In the genomic region with DNA sequence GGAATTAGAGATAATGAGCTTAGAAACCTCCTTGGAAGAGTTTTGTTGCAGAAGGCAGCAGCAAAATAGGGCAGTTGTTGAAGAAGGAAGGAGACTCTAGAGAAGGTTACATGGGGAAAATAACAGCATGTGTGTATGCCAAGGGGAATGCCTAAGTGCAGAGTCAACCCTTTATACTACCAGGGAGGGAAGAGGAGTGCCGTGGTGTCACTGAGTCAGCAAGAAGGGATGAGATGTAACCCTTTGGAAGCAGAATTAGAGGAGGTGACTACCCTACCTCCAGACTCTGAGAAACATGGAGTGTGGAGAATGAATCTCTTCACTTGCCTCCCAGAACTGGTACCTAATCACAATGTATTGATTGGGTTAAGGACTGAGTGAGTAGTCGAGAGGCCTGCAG, we compare ENCODE assay signal across 21 cellular contexts. TPM values are rescaled to one million over a fixed set of nuclear protein-coding genes. Genes with fewer than 3 reads are reported as not detected.
DNase-seq lines count a peak whose midpoint lies in the region; TF ChIP-seq lines count a peak whose summit lies in the region.
"Had no signal": no experiment of that assay in that cellular context is flagged by ENCODE, and none has a peak within 500 bp of the region (broad histone marks: within the 10 kb centered on the region; RNA-seq: fewer than 3 reads in every experiment).

No MANE protein-coding gene starts in this region.

- peaks cover 6% of the 10 kb centered on the region for H3K4me1 ChIP-seq in hepatocyte (ENCODE audit: insufficient read depth)

- no peaks in the 10 kb centered on the region for H3K9me2 ChIP-seq in hepatocyte (replicated peaks; ENCODE audit: insufficient read depth)

- no peak overlapping the region for H3K4me2 ChIP-seq in hepatocyte

- no peaks in the 10 kb centered on the region for H3K36me3 ChIP-seq in hepatocyte (replicated peaks; ENCODE audit: insufficient read depth, low read depth)
- H3K36me3 ChIP-seq: transverse colon had no signal

- no peak for TF ChIP-seq CTCF in hepatocyte (IDR thresholded peaks at IDR 0.05; ENCODE audit: poor library complexity)

- WGBS in hepatocyte (ENCODE audit: low lambda C conversion rate, missing lambda C conversion rate), result 66% methylated on average over 2 of the region's 2 CpGs

- no peak overlapping the region for H3K4me3 ChIP-seq in hepatocyte
- H3K4me3 ChIP-seq: transverse colon had no signal

- peak overlapping the region; percentile 86 for H3K27ac ChIP-seq in hepatocyte
- H3K27ac ChIP-seq: 22Rv1 had no signal

- peak; percentile 12 for DNase-seq in NCI-H82 (lab: John Stamatoyannopoulos, UW)
- DNase-seq in NCI-H82 treated with DMSO at 0.1 percent for 48 hours (lab: John Stamatoyannopoulos, UW; ENCODE audit: unreplicated experiment), result no peak
- peak; percentile 2 for DNase-seq in amniotic stem cell (lab: John Stamatoyannopoulos, UW)
- no peak for DNase-seq in hepatocyte (ENCODE audit: low spot score)
- no peak for DNase-seq in NCI-H1417 (lab: John Stamatoyannopoulos, UW)
- DNase-seq in NCI-H774 (lab: John Stamatoyannopoulos, UW), result no peak
- DNase-seq in NCI-H1694 treated with DMSO at 0.1 percent for 48 hours (lab: John Stamatoyannopoulos, UW), result no peak
- DNase-seq in GM19238 (ENCODE audit: insufficient read length, low spot score), result no peak
- DNase-seq: activated CD4-positive, alpha-beta T cell treated with anti-CD3 and anti-CD28 coated beads for 1 hour; activated CD8-positive, alpha-beta memory T cell treated with anti-CD3 and anti-CD28 coated beads, Interleukin-2, amount 50 U/mL, for 48 hours; activated naive CD4-positive, alpha-beta T cell treated with anti-CD3 and anti-CD28 coated beads for 36 hours; CD8-positive, alpha-beta memory T cell; hippocampal formation; left ventricle myocardium superior; natural killer cell; NCI-H1105; NCI-H446 treated with DMSO at 0.1 percent for 48 hours; stimulated activated CD4-positive, alpha-beta T cell treated with anti-CD3 and anti-CD28 coated beads, Interleukin-2, amount 100 ng/mL, for 48 hours; T-helper 17 cell; transverse colon had no signal

- H3K79me2 ChIP-seq in hepatocyte, result no peaks in the 10 kb centered on the region

- no peak overlapping the region for H2AFZ ChIP-seq in hepatocyte

- no peaks in the 10 kb centered on the region for H3K27me3 ChIP-seq in hepatocyte
- H3K27me3 ChIP-seq: transverse colon had no signal

- H4K20me1 ChIP-seq in hepatocyte (ENCODE audit: insufficient read depth, poor library complexity, severe bottlenecking), result no peaks in the 10 kb centered on the region

- no peaks in the 10 kb centered on the region for H3K9me3 ChIP-seq in hepatocyte (ENCODE audit: low read depth)
- H3K9me3 ChIP-seq: transverse colon had no signal

RNA-seq across cellular contexts. Expression of gene GABRE, which starts 6.7 kb away (rescaled TPM):
- total RNA-seq in hepatocyte, result 15.1 and 15.5 TPM in 2 replicates
- 9.0 and 17.8 TPM in 2 replicates for polyA plus RNA-seq in hepatocyte
- total RNA-seq: activated naive CD4-positive, alpha-beta T cell treated with anti-CD3 and anti-CD28 coated beads for 36 hours; CD8-positive, alpha-beta memory T cell; natural killer cell had no signal
- polyA plus RNA-seq: CD8-positive, alpha-beta memory T cell had no signal

Comparison
In these comparisons a context has a peak if more than half of its experiments do, and no peak if none do; other contexts are left out.
1. DNase-seq: peak in NCI-H82 (single experiment) and amniotic stem cell (single experiment); none in NCI-H82 treated with DMSO at 0.1 percent for 48 hours (single experiment), hepatocyte (single experiment), NCI-H1417 (0 of 3), NCI-H774 (single experiment), NCI-H1694 treated with DMSO at 0.1 percent for 48 hours (single experiment) and GM19238 (single experiment).